17 cellular contexts compared by ENCODE assay signal in the genomic region with DNA sequence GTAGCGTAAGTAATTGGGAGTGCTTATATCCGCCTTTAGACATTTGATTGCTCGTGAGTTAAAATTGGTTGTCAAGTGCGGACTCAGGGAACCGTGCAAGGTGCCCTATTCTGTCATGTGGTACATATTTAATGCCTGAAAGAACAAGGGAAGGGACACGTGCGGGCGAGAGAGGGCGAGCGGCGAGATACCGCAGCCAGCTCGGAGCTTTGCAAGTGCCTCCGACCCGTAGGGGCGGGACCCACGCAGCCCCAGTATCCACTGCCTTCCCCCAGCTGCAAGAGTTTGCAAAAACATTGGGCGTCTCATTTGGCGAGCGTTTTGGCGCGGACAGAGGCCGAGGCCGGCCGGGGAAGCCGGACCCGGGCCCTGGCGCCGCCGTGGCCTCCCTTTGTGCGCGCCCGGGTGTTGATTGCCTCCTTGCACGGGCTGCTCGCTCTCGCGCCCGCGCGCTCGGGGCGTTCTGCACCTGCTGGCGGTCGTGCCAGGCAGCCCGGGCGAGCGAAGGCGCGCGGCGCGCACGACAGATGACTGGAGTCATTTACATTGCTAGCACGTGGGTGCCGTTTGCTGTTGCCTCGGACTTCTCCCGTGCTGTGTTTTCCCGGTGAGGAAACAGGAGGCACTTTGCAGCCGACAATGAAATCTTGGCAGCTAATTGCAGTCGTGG.
DNase-seq lines count a peak whose midpoint lies in the region; ATAC-seq and TF ChIP-seq lines count a peak whose summit lies in the region.
"Had no signal": no experiment of that assay in that cellular context is flagged by ENCODE, and none has a peak within 500 bp of the region (broad histone marks: within the 10 kb centered on the region; RNA-seq: fewer than 3 reads in every experiment).

No MANE protein-coding gene starts in this region.

- no peak for TF ChIP-seq CTCF in neural progenitor cell (IDR thresholded peaks at IDR 0.05)
- TF ChIP-seq CTCF in esophagus muscularis mucosa (IDR thresholded peaks at IDR 0.05) = no peak

- H3K4me3 Mint-ChIP-seq in neural progenitor cell = peak overlapping the region; percentile 58
- H3K4me3 Mint-ChIP-seq in activated T-cell treated with anti-CD3 and anti-CD28 coated beads, Interleukin-2, amount 50 U/mL, for 72 hours = no peak overlapping the region
- H3K4me3 Mint-ChIP-seq: CD8-positive, alpha-beta memory T cell had no signal

- H3K4me3 ChIP-seq in neural progenitor cell (peak overlapping the region; percentile 57), esophagus muscularis mucosa (no peak overlapping the region)
- H3K4me3 ChIP-seq: ascending aorta, colonic mucosa, K562 had no signal

- TF ChIP-seq POLR2A in esophagus muscularis mucosa (IDR thresholded peaks at IDR 0.05; ENCODE audit: low read depth) = no peak

- H3K9me3 ChIP-seq in ES-I3 (ENCODE audit: control insufficient read depth, insufficient read depth, low read length) (no peaks in the 10 kb centered on the region), neural progenitor cell (ENCODE audit: low read depth) (no peaks in the 10 kb centered on the region), esophagus muscularis mucosa (no peaks in the 10 kb centered on the region)
- H3K9me3 ChIP-seq: ascending aorta, colonic mucosa had no signal

- peak overlapping the region; percentile 57 for H2AFZ ChIP-seq in neural progenitor cell (replicated peaks)

- no peaks in the 10 kb centered on the region for H4K20me1 ChIP-seq in neural progenitor cell (ENCODE audit: low read depth)

- intact Hi-C loops in esophagus muscularis mucosa (cut with DNase I) = no loop called here

- H3K4me2 ChIP-seq in neural progenitor cell = peak overlapping the region; percentile 98

- WGBS in esophagus muscularis mucosa = 16% methylated on average over 29 of the region's 60 CpGs

- H3K4me1 Mint-ChIP-seq in neural progenitor cell = peaks cover 18% of the 10 kb centered on the region
- H3K4me1 Mint-ChIP-seq in activated T-cell treated with anti-CD3 and anti-CD28 coated beads, Interleukin-2, amount 50 U/mL, for 72 hours (ENCODE audit: low read depth) = no peaks in the 10 kb centered on the region
- H3K4me1 Mint-ChIP-seq: CD8-positive, alpha-beta memory T cell had no signal

- H3K9me3 Mint-ChIP-seq in neural progenitor cell = no peaks in the 10 kb centered on the region
- H3K9me3 Mint-ChIP-seq in activated T-cell treated with anti-CD3 and anti-CD28 coated beads, Interleukin-2, amount 50 U/mL, for 72 hours = peaks cover 0 to 2% of the 10 kb centered on the region in 2 donors

- H3K9ac ChIP-seq in ES-I3 (ENCODE audit: low read depth, low read length) = peak overlapping the region; percentile 56
- H3K9ac ChIP-seq in neural progenitor cell = no peak overlapping the region

- no peak for ATAC-seq in activated T-cell treated with anti-CD3 and anti-CD28 coated beads, Interleukin-2, amount 50 U/mL, for 72 hours (replicated peaks in 1 of 2)
- ATAC-seq: K562 had no signal

- H3K4me1 ChIP-seq in ES-I3 (ENCODE audit: insufficient read depth, low read length) (peaks cover 9% of the 10 kb centered on the region), neural progenitor cell (peaks cover 13% of the 10 kb centered on the region), esophagus muscularis mucosa (no peaks in the 10 kb centered on the region)
- H3K4me1 ChIP-seq: ascending aorta, colonic mucosa had no signal

- TF ChIP-seq EP300 in esophagus muscularis mucosa (IDR thresholded peaks at IDR 0.05) = no peak

- H3K27me3 ChIP-seq in neural progenitor cell (peaks cover 34% of the 10 kb centered on the region), esophagus muscularis mucosa (peaks cover 0 to 24% (median 0%) of the 10 kb centered on the region in 4 donors)
- H3K27me3 ChIP-seq: ascending aorta had no signal

- H3K27ac Mint-ChIP-seq in neural progenitor cell = no peak overlapping the region
- H3K27ac Mint-ChIP-seq in activated T-cell treated with anti-CD3 and anti-CD28 coated beads, Interleukin-2, amount 50 U/mL, for 72 hours = no peak overlapping the region
- H3K27ac Mint-ChIP-seq: CD8-positive, alpha-beta memory T cell had no signal

- H3K27me3 Mint-ChIP-seq in neural progenitor cell (ENCODE audit: insufficient read depth, low read depth) = peaks cover 6% of the 10 kb centered on the region
- H3K27me3 Mint-ChIP-seq in activated T-cell treated with anti-CD3 and anti-CD28 coated beads, Interleukin-2, amount 50 U/mL, for 72 hours (ENCODE audit: low read depth) = peaks cover 8% of the 10 kb centered on the region

- no peaks in the 10 kb centered on the region for H3K79me2 ChIP-seq in neural progenitor cell (ENCODE audit: low read depth)

- no peaks in the 10 kb centered on the region for H3K36me3 Mint-ChIP-seq in neural progenitor cell
- peaks cover 0 to 6% of the 10 kb centered on the region in 2 donors for H3K36me3 Mint-ChIP-seq in activated T-cell treated with anti-CD3 and anti-CD28 coated beads, Interleukin-2, amount 50 U/mL, for 72 hours (ENCODE audit: insufficient read depth in 2 of 2)
- H3K36me3 Mint-ChIP-seq: CD8-positive, alpha-beta memory T cell had no signal

- peaks cover 6% of the 10 kb centered on the region for H3F3A ChIP-seq in neural progenitor cell (ENCODE audit: low read depth)

- H3K36me3 ChIP-seq in ES-I3 (ENCODE audit: insufficient read depth, low read length) (no peaks in the 10 kb centered on the region), neural progenitor cell (no peaks in the 10 kb centered on the region), esophagus muscularis mucosa (no peaks in the 10 kb centered on the region)
- H3K36me3 ChIP-seq: ascending aorta, colonic mucosa had no signal

- DNase-seq in NCI-H748 (lab: John Stamatoyannopoulos, UW; ENCODE audit: unreplicated experiment) (peak; percentile 69), globus pallidus (ENCODE audit: low spot score) (peak; percentile 8), neural progenitor cell (ENCODE audit: low spot score) (no peak), esophagus muscularis mucosa (ENCODE audit: extremely low spot score) (no peak)
- DNase-seq in activated T-cell treated with anti-CD3 and anti-CD28 coated beads, Interleukin-2, amount 50 U/mL, for 72 hours = no peak
- no peak for DNase-seq in stimulated activated naive CD4-positive, alpha-beta T cell treated with Interleukin-2 at 50 U/mL for 16 hours (lab: John Stamatoyannopoulos, UW)
- no peak for DNase-seq in stimulated activated CD4-positive, alpha-beta T cell treated with anti-CD3 and anti-CD28 coated beads, Interleukin-4, amount 100 ng/mL, for 1 hour
- DNase-seq: activated CD4-positive, alpha-beta T cell treated with anti-CD3 and anti-CD28 coated beads for 4 hours; activated CD8-positive, alpha-beta memory T cell treated with anti-CD3 and anti-CD28 coated beads, Interleukin-2, amount 50 U/mL, for 4 hours; CD8-positive, alpha-beta memory T cell; colonic mucosa; kidney glomerular epithelial cell; stimulated activated CD4-positive, alpha-beta T cell treated with anti-CD3 and anti-CD28 coated beads, Interleukin-2, amount 100 ng/mL, for 48 hours had no signal

- H3K27ac ChIP-seq in neural progenitor cell (no peak overlapping the region), esophagus muscularis mucosa (replicated peaks in 1 of 4) (no peak overlapping the region)
- H3K27ac ChIP-seq: ascending aorta, colonic mucosa, epithelial cell of prostate had no signal

Comparison
In these comparisons a context has a peak if more than half of its experiments do, and no peak if none do; other contexts are left out.
1. DNase-seq: peak in NCI-H748 (single experiment) and globus pallidus (single experiment); none in neural progenitor cell (single experiment), activated T-cell treated with anti-CD3 and anti-CD28 coated beads, Interleukin-2, amount 50 U/mL, for 72 hours (0 of 2), esophagus muscularis mucosa (single experiment), stimulated activated naive CD4-positive, alpha-beta T cell treated with Interleukin-2 at 50 U/mL for 16 hours (single experiment) and stimulated activated CD4-positive, alpha-beta T cell treated with anti-CD3 and anti-CD28 coated beads, Interleukin-4, amount 100 ng/mL, for 1 hour (single experiment).